ENCODE assay signal across 1 cellular context in genomic region chr16:67445913-67446907, GRCh38.
A peak's percentile ranks its signal among the peaks of the same experiment; 100 is the strongest.
TF ChIP-seq lines count a peak whose summit lies in the region.

No MANE protein-coding gene starts in this region.

TF ChIP-seq in HepG2, 621 proteins besides CTCF, POLR2A, EP300 and RAD21 (continued from another document and continues in another):
- TF ChIP-seq ZNF691 (CRISPR knock-in tag; IDR thresholded peaks at IDR 0.05; ENCODE audit: borderline replicate concordance, low read depth) (0 out of 2 replicates have a peak, but pooled peaks have one; percentile 82), CCDC6 (CRISPR knock-in tag; IDR thresholded peaks at IDR 0.05) (peak; percentile 78), DMAP1 (CRISPR knock-in tag; IDR thresholded peaks at IDR 0.05) (0 out of 2 replicates have a peak, but pooled peaks have one; percentile 22), KDM2A (CRISPR knock-in tag; IDR thresholded peaks at IDR 0.05; ENCODE audit: borderline replicate concordance, low read depth) (peak; percentile 10; the same call in 1 of the 2 replicates), RARA (CRISPR knock-in tag; IDR thresholded peaks at IDR 0.05) (peak; percentile 83), PHF21A (CRISPR knock-in tag; IDR thresholded peaks at IDR 0.05) (peak; percentile 97), ZNF510 (CRISPR knock-in tag; IDR thresholded peaks at IDR 0.05; ENCODE audit: low read depth) (no peak), HNF1A (IDR thresholded peaks at IDR 0.05; ENCODE audit: low read depth) (no peak), HNF1A (CRISPR knock-in tag; IDR thresholded peaks at IDR 0.05; ENCODE audit: borderline replicate concordance) (peak; percentile 60; the same call in 1 of the 2 replicates), ELF3 (CRISPR knock-in tag; IDR thresholded peaks at IDR 0.05) (peak; percentile 42; the same call in 1 of the 2 replicates), DBP (CRISPR knock-in tag; IDR thresholded peaks at IDR 0.05; ENCODE audit: not compliant biosample characterization) (no peak), HNF1B (CRISPR knock-in tag; IDR thresholded peaks at IDR 0.05) (peak; percentile 82; the same call in 1 of the 2 replicates), ZNF460 (CRISPR knock-in tag; IDR thresholded peaks at IDR 0.05; ENCODE audit: borderline replicate concordance) (peak; percentile 25; the same call in 1 of the 2 replicates), TCF12 (IDR thresholded peaks at IDR 0.05) (no peak), TCF12 (CRISPR knock-in tag; IDR thresholded peaks at IDR 0.05) (0 out of 2 replicates have a peak, but pooled peaks have one; percentile 54), ZSCAN5A (CRISPR knock-in tag; IDR thresholded peaks at IDR 0.05; ENCODE audit: borderline replicate concordance) (0 out of 2 replicates have a peak, but pooled peaks have one; percentile 25), ZNF550 (CRISPR knock-in tag; IDR thresholded peaks at IDR 0.05; ENCODE audit: borderline replicate concordance) (0 out of 2 replicates have a peak, but pooled peaks have one; percentile 25), ETV6 (CRISPR knock-in tag; conservative IDR thresholded peaks at IDR 0.05) (no peak), MZF1 (CRISPR knock-in tag; IDR thresholded peaks at IDR 0.05; ENCODE audit: borderline replicate concordance) (0 out of 2 replicates have a peak, but pooled peaks have one; percentile 17), NCOA2 (CRISPR knock-in tag; IDR thresholded peaks at IDR 0.05) (peak; percentile 78), HNRNPL (IDR thresholded peaks at IDR 0.05; ENCODE audit: low read depth, low read length) (peak; percentile 79; the same call in 1 of the 2 replicates), ZNF513 (CRISPR knock-in tag; conservative IDR thresholded peaks at IDR 0.05) (no peak), SOX5 (CRISPR knock-in tag; IDR thresholded peaks at IDR 0.05; ENCODE audit: borderline replicate concordance) (peak; percentile 16; the same call in 1 of the 2 replicates), ZSCAN25 (CRISPR knock-in tag; IDR thresholded peaks at IDR 0.05) (peak; percentile 83; the same call in 1 of the 2 replicates), THAP9 (CRISPR knock-in tag; IDR thresholded peaks at IDR 0.05; ENCODE audit: borderline replicate concordance) (0 out of 2 replicates have a peak, but pooled peaks have one; percentile 15), ZNF652 (CRISPR knock-in tag; IDR thresholded peaks at IDR 0.05; ENCODE audit: borderline replicate concordance, low read depth) (no peak), ZFP41 (CRISPR knock-in tag; IDR thresholded peaks at IDR 0.05; ENCODE audit: borderline replicate concordance) (no peak), HDAC1 (CRISPR knock-in tag; IDR thresholded peaks at IDR 0.05) (peak; percentile 86), ZBTB7B (CRISPR knock-in tag; IDR thresholded peaks at IDR 0.05) (peak; percentile 93), HNRNPLL (IDR thresholded peaks at IDR 0.05; ENCODE audit: low read depth, low read length, poor library complexity, severe bottlenecking) (peak; percentile 48), KAT7 (CRISPR knock-in tag; IDR thresholded peaks at IDR 0.05; ENCODE audit: borderline replicate concordance) (peak; percentile 82; the same call in 1 of the 2 replicates), XRCC5 (optimal IDR thresholded peaks at IDR 0.05; ENCODE audit: low read length) (peak; percentile 85), NFE2L2 (IDR thresholded peaks at IDR 0.05; ENCODE audit: low read length) (no peak), ZNF704 (CRISPR knock-in tag; IDR thresholded peaks at IDR 0.05; ENCODE audit: borderline replicate concordance) (no peak), ZNF431 (CRISPR knock-in tag; IDR thresholded peaks at IDR 0.05; ENCODE audit: borderline replicate concordance, low read depth) (0 out of 2 replicates have a peak, but pooled peaks have one; percentile 37), GMEB1 (CRISPR knock-in tag; IDR thresholded peaks at IDR 0.05; ENCODE audit: borderline replicate concordance) (no peak; the same call in 1 of the 2 replicates), NR2C2 (CRISPR knock-in tag; IDR thresholded peaks at IDR 0.05; ENCODE audit: borderline replicate concordance) (peak; percentile 68)
